Comparison of ENCODE assay signal across 13 cellular contexts in the genomic region with DNA sequence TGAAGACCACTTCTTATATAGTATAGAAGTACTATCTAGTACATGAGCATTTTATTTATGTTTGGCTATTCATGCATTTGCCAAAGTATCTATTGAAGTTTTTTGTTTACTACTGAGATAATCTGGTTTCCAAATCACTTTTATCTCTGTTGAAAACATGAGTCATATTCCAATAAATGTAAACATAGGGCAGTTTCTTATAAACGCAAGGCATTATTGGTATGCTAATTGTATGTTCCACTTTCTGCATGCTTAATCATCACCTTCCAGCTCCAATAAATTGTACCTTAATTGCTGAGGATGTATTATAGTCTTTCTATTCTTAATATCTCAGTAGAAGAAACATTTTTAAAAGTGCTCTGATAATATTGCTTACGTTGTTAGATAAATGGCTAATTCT.
"Had no signal": no experiment of that assay in that cellular context is flagged by ENCODE, and none has a peak within 500 bp of the region (broad histone marks: within the 10 kb centered on the region; RNA-seq: fewer than 3 reads in every experiment).

No MANE protein-coding gene starts in this region.

- H3K27ac ChIP-seq: adrenal gland, coronary artery, gastrocnemius medialis, heart right ventricle, parathyroid adenoma, tibial artery had no signal

- H3K79me2 ChIP-seq: parathyroid adenoma had no signal

- H3K9ac ChIP-seq: parathyroid adenoma had no signal

- H3K36me3 ChIP-seq: adrenal gland, gastrocnemius medialis, tibial artery had no signal

- H3K9me3 ChIP-seq: adrenal gland, gastrocnemius medialis, heart right ventricle, tibial artery had no signal

- DNase-seq: activated CD8-positive, alpha-beta memory T cell treated with anti-CD3 and anti-CD28 coated beads, Interleukin-2, amount 10 ng/mL, durations not matched to agents 7 days and 5 days; activated naive CD4-positive, alpha-beta T cell treated with Interleukin-2 at 50 U/mL for 16 hours; adrenal gland; caudate nucleus; effector CD4-positive, alpha-beta T cell; gastrocnemius medialis; heart right ventricle; left ventricle myocardium superior; stimulated activated CD4-positive, alpha-beta T cell treated with anti-CD3 and anti-CD28 coated beads, Interleukin-15, amount 100 ng/mL, for 24 hours; tibial artery had no signal

- ATAC-seq: activated CD8-positive, alpha-beta memory T cell treated with anti-CD3 and anti-CD28 coated beads, Interleukin-2, amount 10 ng/mL, durations not matched to agents 7 days and 5 days; gastrocnemius medialis; heart right ventricle; left ventricle myocardium superior had no signal

- H2AFZ ChIP-seq: parathyroid adenoma had no signal

- FAIRE-seq: keratinocyte had no signal

- H3K27me3 ChIP-seq: adrenal gland, gastrocnemius medialis, heart right ventricle, tibial artery had no signal

- H3K4me1 ChIP-seq: adrenal gland, gastrocnemius medialis, parathyroid adenoma had no signal

- H3K4me3 ChIP-seq: adrenal gland, coronary artery, gastrocnemius medialis, heart right ventricle, tibial artery had no signal
